9 cellular contexts compared by ENCODE assay signal in genomic region chr9:131697097-131697496, GRCh38. TPM values are rescaled to one million over a fixed set of nuclear protein-coding genes. Genes with fewer than 3 reads are reported as not detected.
DNase-seq lines count a peak whose midpoint lies in the region; ATAC-seq and TF ChIP-seq lines count a peak whose summit lies in the region.
"Had no signal": no experiment of that assay in that cellular context is flagged by ENCODE, and none has a peak within 500 bp of the region (broad histone marks: within the 10 kb centered on the region; RNA-seq: fewer than 3 reads in every experiment).

No MANE protein-coding gene starts in this region.

- H3K9me3 Mint-ChIP-seq in Caco-2 (ENCODE audit: unreplicated experiment): no peaks in the 10 kb centered on the region
- no peaks in the 10 kb centered on the region for H3K9me3 Mint-ChIP-seq in stimulated activated naive CD8-positive, alpha-beta T cell treated with anti-CD3 and anti-CD28 coated beads, Interleukin-15, amount 100 ng/mL, for 72 hours
- H3K9me3 Mint-ChIP-seq: activated T-cell treated with anti-CD3 and anti-CD28 coated beads, Interleukin-2, amount 50 U/mL, for 4 hours had no signal

- no peak overlapping the region for H3K4me3 Mint-ChIP-seq in Caco-2 (ENCODE audit: unreplicated experiment)
- no peak overlapping the region for H3K4me3 Mint-ChIP-seq in stimulated activated naive CD8-positive, alpha-beta T cell treated with anti-CD3 and anti-CD28 coated beads, Interleukin-15, amount 100 ng/mL, for 72 hours
- H3K4me3 Mint-ChIP-seq: activated T-cell treated with anti-CD3 and anti-CD28 coated beads, Interleukin-2, amount 50 U/mL, for 4 hours had no signal

- H3K4me1 ChIP-seq in Caco-2: peaks cover 33% of the 10 kb centered on the region

- no TSS peak for BruUV-seq in Caco-2 (replicated peaks; lab: Mats Ljungman, UMichigan)

- H3K4me3 ChIP-seq in Caco-2 (ENCODE audit: low read depth, low read length) (no peak overlapping the region), WERI-Rb-1 (ENCODE audit: low read depth, low read length) (no peak overlapping the region)

- POLR2A ChIA-PET in Caco-2 (lab: Charles Lee): no interaction called here

- H3K36me3 Mint-ChIP-seq in Caco-2 (ENCODE audit: insufficient read depth, unreplicated experiment): peaks cover 6% of the 10 kb centered on the region

- TF ChIP-seq CTCF in Caco-2 (IDR thresholded peaks at IDR 0.05; ENCODE audit: insufficient read depth in 1 of 2, low read depth in 1 of 2, low read length in 1 of 2, severe bottlenecking in 1 of 2, unreplicated experiment in 1 of 2): no peak
- peak; percentile 26; the same call in 1 of the 2 replicates for TF ChIP-seq CTCF in WERI-Rb-1 (IDR thresholded peaks at IDR 0.05; ENCODE audit: low read depth, low read length)

- ATAC-seq in left cardiac atrium: peak; percentile 56 to 77
- no peak for ATAC-seq in stimulated activated naive CD8-positive, alpha-beta T cell treated with anti-CD3 and anti-CD28 coated beads, Interleukin-15, amount 100 ng/mL, for 72 hours
- ATAC-seq in GM18511 (IDR thresholded peaks at IDR 0.05; ENCODE audit: unreplicated experiment): no peak
- ATAC-seq: activated T-cell treated with anti-CD3 and anti-CD28 coated beads, Interleukin-2, amount 50 U/mL, for 4 hours had no signal

- H3K27ac Mint-ChIP-seq in Caco-2 (ENCODE audit: unreplicated experiment): peak overlapping the region; percentile 25
- H3K27ac Mint-ChIP-seq in stimulated activated naive CD8-positive, alpha-beta T cell treated with anti-CD3 and anti-CD28 coated beads, Interleukin-15, amount 100 ng/mL, for 72 hours: peak overlapping the region in 1 of 2 donors; percentile 85

- no peaks in the 10 kb centered on the region for H3K27me3 ChIP-seq in Caco-2 (replicated peaks; ENCODE audit: control insufficient read depth, insufficient read depth, low read length)
- no peaks in the 10 kb centered on the region for H3K27me3 ChIP-seq in WERI-Rb-1 (ENCODE audit: insufficient read depth, low read depth, severe bottlenecking)

- H3K9me3 ChIP-seq in Caco-2 (no peaks in the 10 kb centered on the region), WERI-Rb-1 (ENCODE audit: severe bottlenecking) (no peaks in the 10 kb centered on the region)

- CTCF ChIA-PET in Caco-2 (lab: Charles Lee): interaction anchor here (0.9 to 1.0 kb wide), 3 partner anchors 19 to 31 kb away, joined by 3 to 6 read pairs (median 5); no protein-coding TSS in a partner anchor

- H3K27ac ChIP-seq in WERI-Rb-1: no peak overlapping the region

- intact Hi-C loops in Caco-2 (cut with micrococcal nuclease; ENCODE audit: unreplicated experiment): no loop called here
- intact Hi-C loops in left cardiac atrium (cut with DNase I): no loop called here

- H3K4me1 Mint-ChIP-seq in Caco-2 (ENCODE audit: low read depth, unreplicated experiment): peaks cover 60% of the 10 kb centered on the region
- H3K4me1 Mint-ChIP-seq in stimulated activated naive CD8-positive, alpha-beta T cell treated with anti-CD3 and anti-CD28 coated beads, Interleukin-15, amount 100 ng/mL, for 72 hours: peaks cover 79% of the 10 kb centered on the region

- no peaks in the 10 kb centered on the region for H3K27me3 Mint-ChIP-seq in Caco-2 (ENCODE audit: insufficient read depth, unreplicated experiment)
- no peaks in the 10 kb centered on the region for H3K27me3 Mint-ChIP-seq in stimulated activated naive CD8-positive, alpha-beta T cell treated with anti-CD3 and anti-CD28 coated beads, Interleukin-15, amount 100 ng/mL, for 72 hours

- no peaks in the 10 kb centered on the region for H3K36me3 ChIP-seq in Caco-2 (ENCODE audit: control insufficient read depth, insufficient read depth, low read length)
- H3K36me3 ChIP-seq in WERI-Rb-1: no peaks in the 10 kb centered on the region

- no peak for DNase-seq in Caco-2
- DNase-seq in WERI-Rb-1: no peak
- DNase-seq in left cardiac atrium: no peak
- DNase-seq in pons (ENCODE audit: low spot score): peak; percentile 60
- DNase-seq in stimulated activated naive CD8-positive, alpha-beta T cell treated with anti-CD3 and anti-CD28 coated beads, Interleukin-15, amount 100 ng/mL, for 72 hours: no peak
- no peak for DNase-seq in NCI-H2081 (lab: John Stamatoyannopoulos, UW)
- no peak for DNase-seq in effector CD8-positive, alpha-beta T cell (lab: John Stamatoyannopoulos, UW)
- DNase-seq: activated T-cell treated with anti-CD3 and anti-CD28 coated beads, Interleukin-2, amount 50 U/mL, for 4 hours had no signal

RNA-seq across cellular contexts. Expression of gene RAPGEF1, which starts 42.8 kb away (rescaled TPM):
- total RNA-seq in Caco-2 (2022) (71.5 and 75.4 TPM in 2 replicates), left cardiac atrium (100 to 1,000 TPM; 108 to 109 TPM)

Comparison
In these comparisons a context has a peak if more than half of its experiments do, and no peak if none do; other contexts are left out.
1. ATAC-seq: peak in left cardiac atrium (2 of 2); none in stimulated activated naive CD8-positive, alpha-beta T cell treated with anti-CD3 and anti-CD28 coated beads, Interleukin-15, amount 100 ng/mL, for 72 hours (single experiment) and GM18511 (single experiment).